In the genomic region with DNA sequence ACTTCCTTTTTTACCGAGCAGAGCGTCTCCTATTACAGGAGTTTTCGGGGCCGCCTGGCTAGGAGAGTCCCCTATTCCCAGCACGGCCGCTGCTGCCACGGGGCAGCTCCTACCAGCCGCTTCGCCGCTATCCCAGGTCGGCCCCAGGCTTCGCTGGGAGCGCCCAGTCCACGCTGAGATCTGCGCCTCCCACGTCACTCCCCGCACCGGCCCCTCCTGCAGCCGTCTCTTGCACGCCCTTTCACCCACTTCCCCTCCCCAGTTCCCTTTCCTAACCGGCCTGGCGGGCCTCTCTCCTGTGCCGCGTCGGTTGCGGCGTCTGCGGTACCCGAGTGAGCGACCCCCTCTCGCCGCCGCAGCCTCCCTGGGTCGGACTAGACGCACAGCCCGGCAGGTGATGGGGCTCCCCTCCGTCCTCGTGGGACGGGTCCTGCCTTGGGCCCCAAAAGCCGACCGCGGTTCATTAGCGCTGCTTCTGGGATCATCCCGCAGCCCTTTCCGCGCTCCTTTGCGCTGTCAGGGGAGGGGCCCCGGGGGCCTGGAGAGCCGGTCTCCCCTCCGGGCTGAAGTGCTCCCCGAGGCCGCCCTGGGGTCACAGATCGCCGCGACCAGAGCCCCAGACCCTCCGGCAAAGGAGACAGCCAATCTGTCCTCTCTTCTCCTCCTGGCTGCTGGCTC, we compare ENCODE assay signal across 9 cellular contexts.
DNase-seq lines count a peak whose midpoint lies in the region; ATAC-seq and TF ChIP-seq lines count a peak whose summit lies in the region.
"Had no signal": no experiment of that assay in that cellular context is flagged by ENCODE, and none has a peak within 500 bp of the region (broad histone marks: within the 10 kb centered on the region; RNA-seq: fewer than 3 reads in every experiment).

No MANE protein-coding gene starts in this region.

- intact Hi-C loops in ascending aorta (cut with DNase I) = no loop called here

- H3K27ac Mint-ChIP-seq in T-helper 17 cell = peak overlapping the region; percentile 88
- H3K27ac Mint-ChIP-seq in stimulated activated naive CD8-positive, alpha-beta T cell treated with anti-CD3 and anti-CD28 coated beads, Interleukin-15, amount 100 ng/mL, for 72 hours = peak overlapping the region; percentile 96 to 97

- no peak overlapping the region for H2AFZ ChIP-seq in smooth muscle cell (ENCODE audit: low read depth)

- H3K4me3 ChIP-seq in HL-60 (replicated peaks; ENCODE audit: insufficient read depth, low read length) = peak overlapping the region; percentile 52
- H3K4me3 ChIP-seq in ascending aorta = peak overlapping the region; percentile 4 to 58
- no peak overlapping the region for H3K4me3 ChIP-seq in smooth muscle cell

- no peaks in the 10 kb centered on the region for H3F3A ChIP-seq in smooth muscle cell (ENCODE audit: low read depth)

- H3K9me3 ChIP-seq in T-helper 17 cell (ENCODE audit: control insufficient read depth, low read length, poor library complexity, severe bottlenecking) (no peaks in the 10 kb centered on the region), ascending aorta (no peaks in the 10 kb centered on the region), smooth muscle cell (replicated peaks; ENCODE audit: low read depth) (no peaks in the 10 kb centered on the region)

- 92% methylated on average over 50 of the region's 56 CpGs for WGBS in smooth muscle cell (ENCODE audit: low lambda C conversion rate)

- H3K36me3 ChIP-seq in ascending aorta = no peaks in the 10 kb centered on the region
- H3K36me3 ChIP-seq in smooth muscle cell (ENCODE audit: low read depth) = no peaks in the 10 kb centered on the region

- peak; percentile 88 for ATAC-seq in T-helper 17 cell
- ATAC-seq in stimulated activated naive CD8-positive, alpha-beta T cell treated with anti-CD3 and anti-CD28 coated beads, Interleukin-15, amount 100 ng/mL, for 72 hours = peak; percentile 75

- H3K36me3 Mint-ChIP-seq in T-helper 17 cell (ENCODE audit: low read depth) = no peaks in the 10 kb centered on the region
- H3K36me3 Mint-ChIP-seq: brain had no signal

- H3K27me3 ChIP-seq in HL-60 (ENCODE audit: insufficient read depth, poor library complexity, severe bottlenecking) (no peaks in the 10 kb centered on the region), ascending aorta (no peaks in the 10 kb centered on the region), smooth muscle cell (ENCODE audit: low read depth) (no peaks in the 10 kb centered on the region)

- no peaks in the 10 kb centered on the region for H3K79me2 ChIP-seq in smooth muscle cell (ENCODE audit: low read depth)

- no peaks in the 10 kb centered on the region for H4K20me1 ChIP-seq in smooth muscle cell (ENCODE audit: low read depth)

- H3K4me2 ChIP-seq in smooth muscle cell = no peak overlapping the region

- H3K4me1 ChIP-seq in ascending aorta (no peaks in the 10 kb centered on the region), smooth muscle cell (ENCODE audit: low read depth) (no peaks in the 10 kb centered on the region)

- peaks cover 40% of the 10 kb centered on the region for H3K4me1 Mint-ChIP-seq in T-helper 17 cell
- peaks cover 59% of the 10 kb centered on the region for H3K4me1 Mint-ChIP-seq in stimulated activated naive CD8-positive, alpha-beta T cell treated with anti-CD3 and anti-CD28 coated beads, Interleukin-15, amount 100 ng/mL, for 72 hours
- H3K4me1 Mint-ChIP-seq: brain had no signal

- H3K27ac ChIP-seq in HL-60 (replicated peaks) (peak overlapping the region; percentile 96), ascending aorta (peak overlapping the region in 1 of 2 donors; percentile 33), smooth muscle cell (ENCODE audit: low read depth) (no peak overlapping the region)

- no peaks in the 10 kb centered on the region for H3K9me3 Mint-ChIP-seq in stimulated activated naive CD8-positive, alpha-beta T cell treated with anti-CD3 and anti-CD28 coated beads, Interleukin-15, amount 100 ng/mL, for 72 hours

- DNase-seq in NCI-H1417 (lab: John Stamatoyannopoulos, UW) (peak; percentile 26 to 67 (median 42)), NCI-H1417 treated with DMSO at 0.1 percent for 48 hours (lab: John Stamatoyannopoulos, UW) (no peak), HL-60 (ENCODE audit: low read depth in 1 of 2, low spot score in 1 of 2) (peak; percentile 76 to 95), T-helper 17 cell (peak; percentile 32 to 47 (median 44)), ascending aorta (ENCODE audit: low spot score in 2 of 2) (peak in 1 of 2 donors; percentile 80), midbrain (lab: John Stamatoyannopoulos, UW) (peak; percentile 26), smooth muscle cell (lab: John Stamatoyannopoulos, UW; ENCODE audit: unreplicated experiment) (no peak)
- DNase-seq in stimulated activated naive CD8-positive, alpha-beta T cell treated with anti-CD3 and anti-CD28 coated beads, Interleukin-15, amount 100 ng/mL, for 72 hours = peak; percentile 55 to 61

- H3K9ac ChIP-seq in smooth muscle cell (ENCODE audit: low read depth) = no peak overlapping the region

- TF ChIP-seq CTCF in HL-60 (IDR thresholded peaks at IDR 0.05; ENCODE audit: insufficient read depth, low read length) (no peak), ascending aorta (IDR thresholded peaks at IDR 0.05) (no peak), smooth muscle cell (IDR thresholded peaks at IDR 0.05; ENCODE audit: borderline replicate concordance, insufficient read depth, poor library complexity, severe bottlenecking) (no peak)

- no peaks in the 10 kb centered on the region for H3K27me3 Mint-ChIP-seq in T-helper 17 cell
- H3K27me3 Mint-ChIP-seq in stimulated activated naive CD8-positive, alpha-beta T cell treated with anti-CD3 and anti-CD28 coated beads, Interleukin-15, amount 100 ng/mL, for 72 hours = no peaks in the 10 kb centered on the region

- H3K4me3 Mint-ChIP-seq in T-helper 17 cell = peak overlapping the region; percentile 98
- H3K4me3 Mint-ChIP-seq in stimulated activated naive CD8-positive, alpha-beta T cell treated with anti-CD3 and anti-CD28 coated beads, Interleukin-15, amount 100 ng/mL, for 72 hours = peak overlapping the region; percentile 93 to 96

Comparison
In these comparisons a context has a peak if more than half of its experiments do, and no peak if none do; other contexts are left out.
1. DNase-seq: peak in NCI-H1417 (3 of 3), HL-60 (2 of 2), T-helper 17 cell (3 of 3), midbrain (single experiment) and stimulated activated naive CD8-positive, alpha-beta T cell treated with anti-CD3 and anti-CD28 coated beads, Interleukin-15, amount 100 ng/mL, for 72 hours (2 of 2); none in NCI-H1417 treated with DMSO at 0.1 percent for 48 hours (single experiment) and smooth muscle cell (single experiment).